In genomic region chr6:3383525-3383924, GRCh38 we compare ENCODE assay signal across 12 cellular contexts.
DNase-seq lines count a peak whose midpoint lies in the region; ATAC-seq and TF ChIP-seq lines count a peak whose summit lies in the region.
"Had no signal": no experiment of that assay in that cellular context is flagged by ENCODE, and none has a peak within 500 bp of the region (broad histone marks: within the 10 kb centered on the region; RNA-seq: fewer than 3 reads in every experiment).

No MANE protein-coding gene starts in this region.

- no peak for ATAC-seq in left cardiac atrium
- peak; percentile 59 for ATAC-seq in left colon
- no peak for ATAC-seq in activated T-cell treated with anti-CD3 and anti-CD28 coated beads, Interleukin-2, amount 50 U/mL, for 72 hours (replicated peaks in 1 of 2)
- ATAC-seq in HG03280 (IDR thresholded peaks at IDR 0.05; ENCODE audit: unreplicated experiment), result no peak

- H3K27me3 Mint-ChIP-seq in activated T-cell treated with anti-CD3 and anti-CD28 coated beads, Interleukin-2, amount 50 U/mL, for 72 hours (ENCODE audit: low read depth), result peaks cover 6% of the 10 kb centered on the region

- H3K27me3 ChIP-seq in cardiac muscle cell, result no peaks in the 10 kb centered on the region

- H3K4me3 Mint-ChIP-seq in activated T-cell treated with anti-CD3 and anti-CD28 coated beads, Interleukin-2, amount 50 U/mL, for 72 hours, result no peak overlapping the region
- H3K4me3 Mint-ChIP-seq: activated naive CD8-positive, alpha-beta T cell had no signal

- in situ Hi-C loops in ACHN (cut with HindIII; ENCODE audit: low pct_ligation_motif_present, low pct_unique_long_range_greater_than_20kb, low sequenced_read_pairs), result no loop called here

- DNase-seq in cardiac muscle cell (ENCODE audit: low read depth in 1 of 2, low spot score in 1 of 2), result peak; percentile 39 to 44
- no peak for DNase-seq in left cardiac atrium
- DNase-seq in left colon, result peak; percentile 73 to 80
- DNase-seq in ACHN, result no peak
- no peak for DNase-seq in NCI-H2081 (lab: John Stamatoyannopoulos, UW)
- DNase-seq in activated T-cell treated with anti-CD3 and anti-CD28 coated beads, Interleukin-2, amount 50 U/mL, for 72 hours, result no peak
- DNase-seq: activated CD4-positive, CD25-positive, alpha-beta regulatory T cell; foreskin melanocyte; stimulated activated CD4-positive, alpha-beta T cell treated with anti-CD3 and anti-CD28 coated beads, Interleukin-2, amount 100 ng/mL, for 24 hours had no signal

- no peak for TF ChIP-seq CTCF in cardiac muscle cell (IDR thresholded peaks at IDR 0.05; ENCODE audit: low read depth, low read length)

- H3K36me3 Mint-ChIP-seq in activated T-cell treated with anti-CD3 and anti-CD28 coated beads, Interleukin-2, amount 50 U/mL, for 72 hours (ENCODE audit: insufficient read depth in 2 of 2), result no peaks in the 10 kb centered on the region

- intact Hi-C loops in left cardiac atrium (cut with DNase I) (no loop called here), left colon (cut with DNase I, micrococcal nuclease) (no loop called here)

- no peaks in the 10 kb centered on the region for H3K9me3 ChIP-seq in cardiac muscle cell (ENCODE audit: low read depth)

- H3K4me1 ChIP-seq in cardiac muscle cell (ENCODE audit: low read depth), result peaks cover 45% of the 10 kb centered on the region

- peaks cover 9% of the 10 kb centered on the region for H3K4me1 Mint-ChIP-seq in activated T-cell treated with anti-CD3 and anti-CD28 coated beads, Interleukin-2, amount 50 U/mL, for 72 hours (ENCODE audit: low read depth)

- H3K36me3 ChIP-seq in cardiac muscle cell, result no peaks in the 10 kb centered on the region

- no peak overlapping the region for H3K27ac Mint-ChIP-seq in activated T-cell treated with anti-CD3 and anti-CD28 coated beads, Interleukin-2, amount 50 U/mL, for 72 hours
- H3K27ac Mint-ChIP-seq: activated naive CD8-positive, alpha-beta T cell had no signal

- H3K9me3 Mint-ChIP-seq in activated T-cell treated with anti-CD3 and anti-CD28 coated beads, Interleukin-2, amount 50 U/mL, for 72 hours, result no peaks in the 10 kb centered on the region

- no peak overlapping the region for H3K4me3 ChIP-seq in cardiac muscle cell

- peak overlapping the region; percentile 61 for H3K27ac ChIP-seq in cardiac muscle cell
- peak overlapping the region; percentile 50 for H3K27ac ChIP-seq in angular gyrus (ENCODE audit: low read depth, low read length)

Comparison
In these comparisons a context has a peak if more than half of its experiments do, and no peak if none do; other contexts are left out.
1. DNase-seq: peak in cardiac muscle cell (2 of 2) and left colon (2 of 2); none in left cardiac atrium (single experiment), ACHN (single experiment), NCI-H2081 (0 of 2) and activated T-cell treated with anti-CD3 and anti-CD28 coated beads, Interleukin-2, amount 50 U/mL, for 72 hours (0 of 2).